In genomic region chr9:130029223-130029583, GRCh38 we compare ENCODE assay signal across 12 cellular contexts. TPM values are rescaled to one million over a fixed set of nuclear protein-coding genes. Genes with fewer than 3 reads are reported as not detected.
DNase-seq lines count a peak whose midpoint lies in the region; ATAC-seq and TF ChIP-seq lines count a peak whose summit lies in the region.
"Had no signal": no experiment of that assay in that cellular context is flagged by ENCODE, and none has a peak within 500 bp of the region (broad histone marks: within the 10 kb centered on the region; RNA-seq: fewer than 3 reads in every experiment).

No MANE protein-coding gene starts in this region.

- H3K4me2 ChIP-seq in PC-3 (ENCODE audit: low read length) = no peak overlapping the region

- H3K9ac ChIP-seq in PC-3 (ENCODE audit: low read length) = no peak overlapping the region

- POLR2A ChIA-PET in CD4-positive, alpha-beta T cell (lab: Charles Lee) = interaction anchor here (0.8 to 4.0 kb wide), 8 partner anchors 11 to 142 kb away, joined by 3 to 58 read pairs (median 4); partner anchors contain the start of genes FNBP1 and GPR107
- POLR2A ChIA-PET in activated CD4-positive, alpha-beta memory T cell treated with anti-CD3 and anti-CD28 coated beads, Interleukin-2, amount 10 ng/mL, durations not matched to agents 7 days and 5 days (lab: Charles Lee) = interaction anchor here (0.7 to 7.0 kb wide), 20 partner anchors 9 to 142 kb away, joined by 3 to 119 read pairs (median 8); partner anchors contain the start of genes FNBP1 and GPR107
- POLR2A ChIA-PET in PC-3 (lab: Charles Lee; ENCODE audit: unreplicated experiment) (no interaction called here), RWPE1 (lab: Yijun Ruan, JAX; ENCODE audit: low non-redundant PET) (no interaction called here)

- no peak for DNase-seq in CD4-positive, alpha-beta T cell
- peak; percentile 53 for DNase-seq in activated CD4-positive, alpha-beta memory T cell treated with anti-CD3 and anti-CD28 coated beads, Interleukin-2, amount 10 ng/mL, durations not matched to agents 7 days and 5 days
- DNase-seq in right lobe of liver = no peak
- DNase-seq in suprapubic skin (ENCODE audit: low spot score in 2 of 2) = no peak
- no peak for DNase-seq in PC-3
- no peak for DNase-seq in RWPE1 (ENCODE audit: low spot score)
- DNase-seq: activated gamma-delta T cell treated with Interleukin-2 at 50 U/mL for 16 hours, MV-4-11, NCI-H82 had no signal

- intact Hi-C loops in CD4-positive, alpha-beta T cell (cut with DNase I, micrococcal nuclease) = no loop called here
- intact Hi-C loops in right lobe of liver (cut with DNase I) = no loop called here
- intact Hi-C loops in PC-3 (cut with micrococcal nuclease) = no loop called here

- CTCF ChIA-PET in CD4-positive, alpha-beta T cell (lab: Charles Lee) = interaction anchor here (1.2 to 4.6 kb wide), 4 partner anchors 25 to 144 kb away, joined by 3 to 27 read pairs (median 4); no protein-coding TSS in a partner anchor
- CTCF ChIA-PET in activated CD4-positive, alpha-beta memory T cell treated with anti-CD3 and anti-CD28 coated beads, Interleukin-2, amount 10 ng/mL, durations not matched to agents 7 days and 5 days (lab: Charles Lee) = interaction anchor here (1.0 to 3.9 kb wide), 4 partner anchors 9 to 72 kb away, joined by 3 to 22 read pairs (median 7); no protein-coding TSS in a partner anchor
- CTCF ChIA-PET in PC-3 (lab: Charles Lee) = no interaction called here
- CTCF ChIA-PET in RWPE1 (lab: Yijun Ruan, JAX) = no interaction called here

- no TSS peak for BruUV-seq in PC-3 (replicated peaks; lab: Mats Ljungman, UMichigan)

- H3K79me2 ChIP-seq in PC-3 (ENCODE audit: low read length) = peaks cover 85% of the 10 kb centered on the region

- no peaks in the 10 kb centered on the region for H3K36me3 ChIP-seq in right lobe of liver
- H3K36me3 ChIP-seq in suprapubic skin = no peaks in the 10 kb centered on the region
- no peaks in the 10 kb centered on the region for H3K36me3 ChIP-seq in PC-3 (ENCODE audit: low read depth, low read length)
- H3K36me3 ChIP-seq: thoracic aorta had no signal

- no peaks in the 10 kb centered on the region for H3K27me3 ChIP-seq in CD4-positive, alpha-beta T cell (ENCODE audit: control insufficient read depth, insufficient read depth, low read length)
- H3K27me3 ChIP-seq in right lobe of liver (no peaks in the 10 kb centered on the region), suprapubic skin (no peaks in the 10 kb centered on the region), PC-3 (ENCODE audit: low read length) (no peaks in the 10 kb centered on the region)

- TF ChIP-seq POLR2A in right lobe of liver (IDR thresholded peaks at IDR 0.05) (no peak), suprapubic skin (IDR thresholded peaks at IDR 0.05) (no peak)

- peaks cover 93% of the 10 kb centered on the region for H3K4me1 Mint-ChIP-seq in CD4-positive, alpha-beta T cell (ENCODE audit: low read depth)
- peaks cover 90% of the 10 kb centered on the region for H3K4me1 Mint-ChIP-seq in activated CD4-positive, alpha-beta memory T cell treated with anti-CD3 and anti-CD28 coated beads, Interleukin-2, amount 10 ng/mL, durations not matched to agents 7 days and 5 days

- TF ChIP-seq EP300 in suprapubic skin (IDR thresholded peaks at IDR 0.05) = no peak

- H3K4me3 Mint-ChIP-seq in CD4-positive, alpha-beta T cell = peak overlapping the region; percentile 32
- peak overlapping the region; percentile 39 for H3K4me3 Mint-ChIP-seq in activated CD4-positive, alpha-beta memory T cell treated with anti-CD3 and anti-CD28 coated beads, Interleukin-2, amount 10 ng/mL, durations not matched to agents 7 days and 5 days

- no peak for ATAC-seq in CD4-positive, alpha-beta T cell (ENCODE audit: poor library complexity)
- peak; percentile 48 for ATAC-seq in GM19395 (IDR thresholded peaks at IDR 0.05; ENCODE audit: unreplicated experiment)
- no peak for ATAC-seq in right lobe of liver
- no peak for ATAC-seq in PC-3
- no peak for ATAC-seq in GM21367 (IDR thresholded peaks at IDR 0.05; ENCODE audit: unreplicated experiment)

- TF ChIP-seq CTCF in CD4-positive, alpha-beta T cell (IDR thresholded peaks at IDR 0.05) = no peak
- no peak for TF ChIP-seq CTCF in right lobe of liver (IDR thresholded peaks at IDR 0.05)
- TF ChIP-seq CTCF in suprapubic skin (IDR thresholded peaks at IDR 0.05) = no peak
- TF ChIP-seq CTCF in PC-3 (conservative IDR thresholded peaks at IDR 0.05; ENCODE audit: low read depth, low read length) = no peak
- no peak for TF ChIP-seq CTCF in RWPE1 (conservative IDR thresholded peaks at IDR 0.05; ENCODE audit: low read depth)

- H4K20me1 ChIP-seq in PC-3 (ENCODE audit: low read length) = no peaks in the 10 kb centered on the region

- no peaks in the 10 kb centered on the region for H3K27me3 Mint-ChIP-seq in CD4-positive, alpha-beta T cell
- H3K27me3 Mint-ChIP-seq in activated CD4-positive, alpha-beta memory T cell treated with anti-CD3 and anti-CD28 coated beads, Interleukin-2, amount 10 ng/mL, durations not matched to agents 7 days and 5 days = no peaks in the 10 kb centered on the region

- 51% methylated on average over 3 of the region's 3 CpGs for WGBS in right lobe of liver (ENCODE audit: insufficient coverage, low coverage, low lambda C conversion rate, missing lambda C conversion rate)
- 41% methylated on average over 3 of the region's 3 CpGs for WGBS in suprapubic skin

- no peaks in the 10 kb centered on the region for H3K9me3 ChIP-seq in CD4-positive, alpha-beta T cell (ENCODE audit: control insufficient read depth, low read length)
- no peaks in the 10 kb centered on the region for H3K9me3 ChIP-seq in right lobe of liver
- H3K9me3 ChIP-seq in suprapubic skin = no peaks in the 10 kb centered on the region
- no peaks in the 10 kb centered on the region for H3K9me3 ChIP-seq in PC-3 (ENCODE audit: low read length)
- H3K9me3 ChIP-seq: thoracic aorta had no signal

- H3K27ac ChIP-seq in CD4-positive, alpha-beta T cell (ENCODE audit: low read depth, low read length) = peak overlapping the region; percentile 78
- H3K27ac ChIP-seq in right lobe of liver = peak overlapping the region; percentile 47 to 83 (median 73)
- H3K27ac ChIP-seq in suprapubic skin = no peak overlapping the region
- H3K27ac ChIP-seq in PC-3 (ENCODE audit: low read length) = no peak overlapping the region
- H3K27ac ChIP-seq in RWPE1 = no peak overlapping the region

- peaks cover 58% of the 10 kb centered on the region for H3K36me3 Mint-ChIP-seq in CD4-positive, alpha-beta T cell (ENCODE audit: low read depth)
- peaks cover 41% of the 10 kb centered on the region for H3K36me3 Mint-ChIP-seq in activated CD4-positive, alpha-beta memory T cell treated with anti-CD3 and anti-CD28 coated beads, Interleukin-2, amount 10 ng/mL, durations not matched to agents 7 days and 5 days (ENCODE audit: low read depth)

- H3F3A ChIP-seq in PC-3 (ENCODE audit: low read length, unreplicated experiment) = no peaks in the 10 kb centered on the region

- H3K4me1 ChIP-seq in right lobe of liver (peaks cover 0 to 51% (median 22%) of the 10 kb centered on the region in 4 donors), suprapubic skin (peaks cover 44% of the 10 kb centered on the region), PC-3 (ENCODE audit: insufficient read depth, low read length) (peaks cover 58% of the 10 kb centered on the region)

- H3K9me3 Mint-ChIP-seq in CD4-positive, alpha-beta T cell = no peaks in the 10 kb centered on the region
- H3K9me3 Mint-ChIP-seq in activated CD4-positive, alpha-beta memory T cell treated with anti-CD3 and anti-CD28 coated beads, Interleukin-2, amount 10 ng/mL, durations not matched to agents 7 days and 5 days = no peaks in the 10 kb centered on the region

- no peaks in the 10 kb centered on the region; the same call in 1 of the 2 replicates for H3K9me2 ChIP-seq in PC-3 (replicated peaks; ENCODE audit: low read length)

- H2AFZ ChIP-seq in PC-3 (ENCODE audit: low read length) = no peak overlapping the region

- H3K27ac Mint-ChIP-seq in CD4-positive, alpha-beta T cell = peak overlapping the region; percentile 92
- H3K27ac Mint-ChIP-seq in activated CD4-positive, alpha-beta memory T cell treated with anti-CD3 and anti-CD28 coated beads, Interleukin-2, amount 10 ng/mL, durations not matched to agents 7 days and 5 days = peak overlapping the region; percentile 88

- H3K4me3 ChIP-seq in right lobe of liver (no peak overlapping the region), suprapubic skin (no peak overlapping the region), PC-3 (ENCODE audit: low read length) (no peak overlapping the region)
- H3K4me3 ChIP-seq: thoracic aorta had no signal

RNA-seq across cellular contexts. Expression of gene FNBP1, which starts 13.8 kb away (rescaled TPM):
- 100 to 1,000 TPM; 166 to 181 TPM for total RNA-seq in CD4-positive, alpha-beta T cell
- total RNA-seq in activated CD4-positive, alpha-beta memory T cell treated with anti-CD3 and anti-CD28 coated beads, Interleukin-2, amount 10 ng/mL, durations not matched to agents 7 days and 5 days = 100 to 1,000 TPM; 208 to 213 TPM
- total RNA-seq in right lobe of liver = 10 to 100 TPM; 11.7 to 27.1 (median 15.9) TPM
- 10 to 100 TPM; 23.7 to 50.5 (median 43.3) TPM for total RNA-seq in suprapubic skin
- total RNA-seq in PC-3 (2014; rRNA removed) = 30.8 and 39.6 TPM in 2 replicates

RNA-seq across cellular contexts. Expression of gene GPR107, which starts 24.5 kb away (rescaled TPM):
- total RNA-seq in CD4-positive, alpha-beta T cell = 10 to 100 TPM; 18.9 to 19.2 TPM
- 10 to 100 TPM; 25.1 to 26.3 TPM for total RNA-seq in activated CD4-positive, alpha-beta memory T cell treated with anti-CD3 and anti-CD28 coated beads, Interleukin-2, amount 10 ng/mL, durations not matched to agents 7 days and 5 days
- total RNA-seq in right lobe of liver (10 to 100 TPM; 12.6 to 18.2 (median 14.5) TPM), suprapubic skin (10 to 100 TPM; 24.6 to 41.8 (median 34.1) TPM), PC-3 (2014; rRNA removed) (11.4 and 15.4 TPM in 2 replicates)

Comparison
In these comparisons a context has a peak if more than half of its experiments do, and no peak if none do; other contexts are left out.
1. H3K27ac ChIP-seq: peak in CD4-positive, alpha-beta T cell (single experiment) and right lobe of liver (3 of 3); none in suprapubic skin (single experiment), PC-3 (single experiment) and RWPE1 (single experiment).
2. CTCF ChIA-PET loops: an anchor here in CD4-positive, alpha-beta T cell (1.2 to 4.6 kb wide) and activated CD4-positive, alpha-beta memory T cell treated with anti-CD3 and anti-CD28 coated beads, Interleukin-2, amount 10 ng/mL, durations not matched to agents 7 days and 5 days (1.0 to 3.9 kb wide); none called in PC-3 and RWPE1.
3. POLR2A ChIA-PET loops: an anchor here in CD4-positive, alpha-beta T cell (0.8 to 4.0 kb wide) and activated CD4-positive, alpha-beta memory T cell treated with anti-CD3 and anti-CD28 coated beads, Interleukin-2, amount 10 ng/mL, durations not matched to agents 7 days and 5 days (0.7 to 7.0 kb wide); none called in PC-3 and RWPE1.